25 cellular contexts compared by ENCODE assay signal in the genomic region with DNA sequence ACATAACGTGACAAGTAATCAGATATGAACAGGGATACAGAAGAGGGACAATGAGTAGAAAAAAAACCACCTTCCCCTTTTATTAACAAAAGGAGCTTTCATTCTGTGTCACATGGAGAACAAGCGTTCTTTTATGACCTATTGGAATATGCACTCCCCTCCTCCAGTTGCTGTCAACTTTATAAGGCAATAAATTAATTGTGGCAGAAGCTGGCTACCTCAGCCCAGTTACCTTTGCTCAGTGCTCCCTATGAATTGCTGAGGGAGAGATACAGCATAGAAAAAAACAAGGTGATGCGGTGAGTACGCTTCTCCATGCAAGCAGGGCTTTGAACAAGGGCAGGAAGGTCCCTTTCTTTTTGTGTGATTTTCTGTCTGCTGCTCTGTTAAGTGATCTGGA. TPM values are rescaled to one million over a fixed set of nuclear protein-coding genes. Genes with fewer than 3 reads are reported as not detected.
DNase-seq lines count a peak whose midpoint lies in the region; ATAC-seq and TF ChIP-seq lines count a peak whose summit lies in the region.
"Had no signal": no experiment of that assay in that cellular context is flagged by ENCODE, and none has a peak within 500 bp of the region (broad histone marks: within the 10 kb centered on the region; RNA-seq: fewer than 3 reads in every experiment).

Gene MGAM2 (plus strand): TSS at position 210 of the 400 bp plus-strand sequence. CDS start 5,156 bp downstream, outside the sequence.

- H3K27me3 Mint-ChIP-seq in dendritic cell treated with granulocyte-macrophage colony-stimulating factor and Interleukin-4, amounts not matched to agents 40 ng/mL and 50 ng/mL, for 4 days = peaks cover 4% of the 10 kb centered on the region
- H3K27me3 Mint-ChIP-seq in neural progenitor cell (ENCODE audit: insufficient read depth, low read depth) = no peaks in the 10 kb centered on the region
- H3K27me3 Mint-ChIP-seq: activated naive CD4-positive, alpha-beta T cell treated with anti-CD3 and anti-CD28 coated beads, Interleukin-2, amount 10 ng/mL, durations not matched to agents 7 days and 5 days had no signal

- H2AFZ ChIP-seq in neural progenitor cell (replicated peaks) = no peak within 1 kb of the TSS

- H3K27ac ChIP-seq in neural progenitor cell = no peak within 1 kb of the TSS
- H3K27ac ChIP-seq: gastrocnemius medialis, prostate gland, SK-N-MC, tibial artery had no signal

- H3K4me2 ChIP-seq in neural progenitor cell = no peak within 1 kb of the TSS

- ATAC-seq in HG02973 (IDR thresholded peaks at IDR 0.05; ENCODE audit: unreplicated experiment) (no peak), omental fat pad (ENCODE audit: low FRiP score) (no peak)
- ATAC-seq: activated CD4-positive, CD25-positive, alpha-beta regulatory T cell treated with anti-CD3 and anti-CD28 coated beads, Interleukin-2, amount 50 U/mL, for 24 hours; gastrocnemius medialis; natural killer cell treated with Interleukin-12 subunit alpha and Interleukin-12 subunit beta and Interleukin-15 and Interleukin-18, amount 100 ng/mL, for 72 hours; Panc1 had no signal

- no peaks in the 10 kb centered on the region for H3K36me3 Mint-ChIP-seq in dendritic cell treated with granulocyte-macrophage colony-stimulating factor and Interleukin-4, amounts not matched to agents 40 ng/mL and 50 ng/mL, for 4 days (ENCODE audit: low read depth)
- no peaks in the 10 kb centered on the region for H3K36me3 Mint-ChIP-seq in neural progenitor cell
- H3K36me3 Mint-ChIP-seq: activated naive CD4-positive, alpha-beta T cell treated with anti-CD3 and anti-CD28 coated beads, Interleukin-2, amount 10 ng/mL, durations not matched to agents 7 days and 5 days; natural killer cell treated with Interleukin-12 subunit alpha and Interleukin-12 subunit beta and Interleukin-15 and Interleukin-18, amount 100 ng/mL, for 72 hours had no signal

- H3K27ac Mint-ChIP-seq in dendritic cell treated with granulocyte-macrophage colony-stimulating factor and Interleukin-4, amounts not matched to agents 40 ng/mL and 50 ng/mL, for 4 days = peak within 1 kb of the TSS; percentile 39
- H3K27ac Mint-ChIP-seq in neural progenitor cell = peak within 1 kb of the TSS; percentile 20
- H3K27ac Mint-ChIP-seq: activated naive CD4-positive, alpha-beta T cell treated with anti-CD3 and anti-CD28 coated beads, Interleukin-2, amount 10 ng/mL, durations not matched to agents 7 days and 5 days; activated T-cell treated with anti-CD3 and anti-CD28 coated beads, Interleukin-2, amount 50 U/mL, for 24 hours; CD4-positive, alpha-beta T cell; natural killer cell treated with Interleukin-12 subunit alpha and Interleukin-12 subunit beta and Interleukin-15 and Interleukin-18, amount 100 ng/mL, for 72 hours had no signal

- no peaks in the 10 kb centered on the region for H3K27me3 ChIP-seq in neural progenitor cell
- H3K27me3 ChIP-seq: gastrocnemius medialis, tibial artery had no signal

- no peaks in the 10 kb centered on the region for H4K20me1 ChIP-seq in neural progenitor cell (ENCODE audit: low read depth)

- H3K4me3 Mint-ChIP-seq in dendritic cell treated with granulocyte-macrophage colony-stimulating factor and Interleukin-4, amounts not matched to agents 40 ng/mL and 50 ng/mL, for 4 days = no peak within 1 kb of the TSS
- H3K4me3 Mint-ChIP-seq in neural progenitor cell = no peak within 1 kb of the TSS
- H3K4me3 Mint-ChIP-seq: activated naive CD4-positive, alpha-beta T cell treated with anti-CD3 and anti-CD28 coated beads, Interleukin-2, amount 10 ng/mL, durations not matched to agents 7 days and 5 days; activated T-cell treated with anti-CD3 and anti-CD28 coated beads, Interleukin-2, amount 50 U/mL, for 24 hours; CD4-positive, alpha-beta T cell; natural killer cell treated with Interleukin-12 subunit alpha and Interleukin-12 subunit beta and Interleukin-15 and Interleukin-18, amount 100 ng/mL, for 72 hours had no signal

- H3K4me1 Mint-ChIP-seq in dendritic cell treated with granulocyte-macrophage colony-stimulating factor and Interleukin-4, amounts not matched to agents 40 ng/mL and 50 ng/mL, for 4 days (ENCODE audit: low read depth) = peaks cover 25% of the 10 kb centered on the region
- no peaks in the 10 kb centered on the region for H3K4me1 Mint-ChIP-seq in neural progenitor cell
- H3K4me1 Mint-ChIP-seq: activated naive CD4-positive, alpha-beta T cell treated with anti-CD3 and anti-CD28 coated beads, Interleukin-2, amount 10 ng/mL, durations not matched to agents 7 days and 5 days had no signal

- intact Hi-C loops in dendritic cell treated with granulocyte-macrophage colony-stimulating factor and Interleukin-4, amounts not matched to agents 40 ng/mL and 50 ng/mL, for 4 days (cut with micrococcal nuclease) = no loop called here

- no peak for TF ChIP-seq CTCF in neural progenitor cell (IDR thresholded peaks at IDR 0.05)
- no peak for TF ChIP-seq CTCF in omental fat pad (IDR thresholded peaks at IDR 0.05)

- H3K9me3 Mint-ChIP-seq in dendritic cell treated with granulocyte-macrophage colony-stimulating factor and Interleukin-4, amounts not matched to agents 40 ng/mL and 50 ng/mL, for 4 days = no peaks in the 10 kb centered on the region
- no peaks in the 10 kb centered on the region for H3K9me3 Mint-ChIP-seq in neural progenitor cell
- H3K9me3 Mint-ChIP-seq: activated naive CD4-positive, alpha-beta T cell treated with anti-CD3 and anti-CD28 coated beads, Interleukin-2, amount 10 ng/mL, durations not matched to agents 7 days and 5 days; activated T-cell treated with anti-CD3 and anti-CD28 coated beads, Interleukin-2, amount 50 U/mL, for 24 hours; CD4-positive, alpha-beta T cell; natural killer cell treated with Interleukin-12 subunit alpha and Interleukin-12 subunit beta and Interleukin-15 and Interleukin-18, amount 100 ng/mL, for 72 hours had no signal

- DNase-seq in HT-29 (ENCODE audit: low spot score) = peak; percentile 88
- DNase-seq in NCI-H526 treated with DMSO at 0.1 percent for 48 hours (lab: John Stamatoyannopoulos, UW) = peak; percentile 83
- DNase-seq in neural progenitor cell (ENCODE audit: low spot score) = no peak
- no peak for DNase-seq in omental fat pad (ENCODE audit: low spot score)
- no peak for DNase-seq in HPDE6-E6E7 (ENCODE audit: extremely low spot score)
- DNase-seq: activated naive CD4-positive, alpha-beta T cell treated with anti-CD3 and anti-CD28 coated beads, Interleukin-2, amount 10 ng/mL, durations not matched to agents 7 days and 5 days; activated T-cell treated with anti-CD3 and anti-CD28 coated beads, Interleukin-2, amount 50 U/mL, for 24 hours; CD4-positive, alpha-beta T cell; DMS79 treated with DMSO at 0.1 percent for 48 hours; gastrocnemius medialis; GOT3; kidney; NCI-H1105; NCI-H2171; stimulated activated CD4-positive, alpha-beta T cell treated with anti-CD3 and anti-CD28 coated beads, Interleukin-2, amount 100 ng/mL, for 24 hours; stimulated activated naive CD4-positive, alpha-beta T cell treated with Interleukin-2 at 50 U/mL for 16 hours; tibial artery had no signal

- H3F3A ChIP-seq in neural progenitor cell (ENCODE audit: low read depth) = no peaks in the 10 kb centered on the region

- H3K4me3 ChIP-seq in neural progenitor cell = no peak within 1 kb of the TSS
- H3K4me3 ChIP-seq: gastrocnemius medialis, prostate gland, SK-N-MC, tibial artery had no signal

- no peaks in the 10 kb centered on the region for H3K79me2 ChIP-seq in neural progenitor cell (ENCODE audit: low read depth)

- no peaks in the 10 kb centered on the region for H3K9me3 ChIP-seq in neural progenitor cell (ENCODE audit: low read depth)
- H3K9me3 ChIP-seq: gastrocnemius medialis, prostate gland, tibial artery had no signal

- H3K4me1 ChIP-seq in neural progenitor cell = no peaks in the 10 kb centered on the region
- H3K4me1 ChIP-seq: gastrocnemius medialis, prostate gland, tibial artery had no signal

- no peak within 1 kb of the TSS for H3K9ac ChIP-seq in neural progenitor cell

- H3K36me3 ChIP-seq in neural progenitor cell = no peaks in the 10 kb centered on the region
- H3K36me3 ChIP-seq: gastrocnemius medialis, prostate gland, tibial artery had no signal

RNA-seq across cellular contexts. Expression of gene MGAM2, which starts in this region (rescaled TPM):
- 8.0 and 10.1 TPM in 2 replicates for total RNA-seq in HT-29 (2014; rRNA removed; shearing (Covaris generic))
- total RNA-seq in neural progenitor cell (ENCODE audit: low replicate concordance) (0.04 and 0.12 TPM in 2 replicates), omental fat pad (1 to 10 TPM in 1 of 4 donors, under 1 TPM in 2, not detected in 1; 0.19 to 1.9 (median 0.19) TPM)
- total RNA-seq: CD4-positive, alpha-beta T cell; lung microvascular endothelial cell; natural killer cell treated with Interleukin-12 subunit alpha and Interleukin-12 subunit beta and Interleukin-15 and Interleukin-18, amount 100 ng/mL, for 72 hours had no signal

Comparison
In these comparisons a context has a peak if more than half of its experiments do, and no peak if none do; other contexts are left out.
1. DNase-seq: peak in HT-29 (single experiment) and NCI-H526 treated with DMSO at 0.1 percent for 48 hours (single experiment); none in neural progenitor cell (single experiment), omental fat pad (single experiment) and HPDE6-E6E7 (single experiment).